Comparison of ENCODE assay signal across 9 cellular contexts in the genomic region with DNA sequence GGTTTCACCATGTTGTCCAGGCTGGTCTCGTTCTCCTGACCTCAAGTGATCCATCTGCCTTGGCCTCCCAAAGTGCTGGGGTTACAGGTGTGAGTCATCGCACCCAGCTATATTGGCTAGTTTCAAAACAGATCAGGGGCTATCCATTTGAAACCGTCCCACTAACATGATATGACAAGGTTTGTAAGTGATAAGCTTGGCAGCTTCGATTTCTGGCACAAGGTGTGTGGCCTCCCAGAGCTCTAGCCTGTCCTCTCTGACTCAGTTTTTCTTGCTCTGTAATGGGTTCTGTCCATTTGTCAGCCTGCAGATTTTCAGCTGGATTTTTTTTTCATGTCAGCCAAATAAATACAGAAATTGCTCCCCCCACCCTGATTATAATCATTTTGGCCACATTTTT. TPM values are rescaled to one million over a fixed set of nuclear protein-coding genes. Genes with fewer than 3 reads are reported as not detected.
DNase-seq lines count a peak whose midpoint lies in the region; ATAC-seq lines count a peak whose summit lies in the region.
"Had no signal": no experiment of that assay in that cellular context is flagged by ENCODE, and none has a peak within 500 bp of the region (broad histone marks: within the 10 kb centered on the region; RNA-seq: fewer than 3 reads in every experiment).

No MANE protein-coding gene starts in this region.

- H3K27ac Mint-ChIP-seq in activated naive CD8-positive, alpha-beta T cell treated with anti-CD3 and anti-CD28 coated beads for 36 hours: peak overlapping the region; percentile 79

- DNase-seq in activated naive CD8-positive, alpha-beta T cell treated with anti-CD3 and anti-CD28 coated beads for 36 hours: peak; percentile 13
- DNase-seq in DMS153 treated with DMSO at 0.1 percent for 48 hours (lab: John Stamatoyannopoulos, UW; ENCODE audit: unreplicated experiment): no peak
- no peak for DNase-seq in NCI-H226
- DNase-seq in middle frontal gyrus (ENCODE audit: extremely low spot score, low spot score): no peak
- DNase-seq: NCI-H2081 treated with DMSO at 0.1 percent for 48 hours had no signal

- H3K4me3 Mint-ChIP-seq in activated naive CD8-positive, alpha-beta T cell treated with anti-CD3 and anti-CD28 coated beads for 36 hours: peak overlapping the region; percentile 22

- H3K9me3 Mint-ChIP-seq in activated naive CD8-positive, alpha-beta T cell treated with anti-CD3 and anti-CD28 coated beads for 36 hours: no peaks in the 10 kb centered on the region

- ATAC-seq in GM18511 (IDR thresholded peaks at IDR 0.05; ENCODE audit: unreplicated experiment) (peak; percentile 73), GM21381 (IDR thresholded peaks at IDR 0.05; ENCODE audit: unreplicated experiment) (peak; percentile 44), HG03354 (IDR thresholded peaks at IDR 0.05; ENCODE audit: poor library complexity, severe bottlenecking, unreplicated experiment) (peak; percentile 58), GM21526 (IDR thresholded peaks at IDR 0.05; ENCODE audit: low FRiP score, unreplicated experiment) (no peak)

- no peaks in the 10 kb centered on the region for H3K36me3 Mint-ChIP-seq in activated naive CD8-positive, alpha-beta T cell treated with anti-CD3 and anti-CD28 coated beads for 36 hours

- no peaks in the 10 kb centered on the region for H3K27me3 Mint-ChIP-seq in activated naive CD8-positive, alpha-beta T cell treated with anti-CD3 and anti-CD28 coated beads for 36 hours

- peaks cover 14% of the 10 kb centered on the region for H3K4me1 Mint-ChIP-seq in activated naive CD8-positive, alpha-beta T cell treated with anti-CD3 and anti-CD28 coated beads for 36 hours

RNA-seq across cellular contexts. Expression of gene TENT4B, which starts 31.8 kb away (rescaled TPM):
- total RNA-seq in activated naive CD8-positive, alpha-beta T cell treated with anti-CD3 and anti-CD28 coated beads for 36 hours: 10 to 100 TPM; 18.6 to 19.7 TPM

RNA-seq across cellular contexts. Expression of gene HEATR3, which starts 55.5 kb away (rescaled TPM):
- 10 to 100 TPM; 26.8 to 27.6 TPM for total RNA-seq in activated naive CD8-positive, alpha-beta T cell treated with anti-CD3 and anti-CD28 coated beads for 36 hours
